ENCODE assay signal across 8 cellular contexts in the genomic region with DNA sequence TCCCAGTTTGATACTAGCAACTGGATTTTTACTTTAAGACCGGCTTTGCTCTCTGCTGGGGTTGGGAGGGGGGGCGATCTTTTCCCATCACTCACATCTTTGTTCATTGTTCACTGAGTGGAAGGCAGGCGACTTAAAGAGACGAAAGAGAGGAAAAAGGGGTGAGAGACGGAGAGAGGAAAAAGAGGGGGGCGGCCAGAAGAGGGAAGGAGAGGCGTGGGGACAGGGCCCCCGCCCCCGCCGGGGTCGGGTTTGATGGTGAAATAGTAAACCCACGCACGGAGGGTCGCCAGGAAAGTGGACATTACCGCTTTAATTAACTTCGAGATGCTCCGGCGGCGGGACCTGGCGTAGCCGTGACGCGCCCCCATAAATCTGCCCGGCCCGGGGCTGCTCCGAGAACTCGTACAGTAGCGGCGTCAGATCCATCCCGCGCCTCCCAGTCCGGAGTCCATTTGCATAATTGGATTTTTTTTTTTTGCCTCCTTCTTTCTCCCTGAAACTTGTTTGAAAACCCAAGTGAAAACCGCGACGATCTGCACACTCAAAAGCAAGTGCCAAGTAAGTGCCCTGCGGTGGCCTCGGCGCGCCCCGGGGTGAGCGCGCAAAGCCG.
DNase-seq lines count a peak whose midpoint lies in the region; ATAC-seq and TF ChIP-seq lines count a peak whose summit lies in the region.

No MANE protein-coding gene starts in this region.

- H3K9me3 ChIP-seq in heart right ventricle (no peaks in the 10 kb centered on the region), sigmoid colon (no peaks in the 10 kb centered on the region)

- TF ChIP-seq EP300 in sigmoid colon (IDR thresholded peaks at IDR 0.05): no peak

- ATAC-seq in SK-N-SH treated with all-trans-retinoic acid at 6 μM for 48 hours (no peak), heart right ventricle (peak in 1 of 8 donors; percentile 35), HG02678 (IDR thresholded peaks at IDR 0.05; ENCODE audit: unreplicated experiment) (no peak), HG02840 (IDR thresholded peaks at IDR 0.05; ENCODE audit: low FRiP score, unreplicated experiment) (no peak), foreskin keratinocyte (no peak)

- H3K27ac ChIP-seq in heart right ventricle (peak overlapping the region in 7 of 10 donors; percentile 4 to 77 (median 62)), sigmoid colon (peak overlapping the region; percentile 52 to 70 (median 56)), foreskin keratinocyte (no peak overlapping the region)

- TF ChIP-seq POLR2A in sigmoid colon (IDR thresholded peaks at IDR 0.05): no peak

- intact Hi-C loops in heart right ventricle (cut with DNase I): loop anchor here in 9 of 10 donors (5.0 to 10.0 kb wide), 5 partner anchors 177 to 427 kb away; no protein-coding TSS in a partner anchor
- intact Hi-C loops in sigmoid colon (cut with DNase I): loop anchor here (5.0 kb wide), 1 partner anchor 419 kb away; no protein-coding TSS in a partner anchor

- DNase-seq in GM06990 (ENCODE audit: extremely low read depth, insufficient read length): no peak
- DNase-seq in heart right ventricle: no peak
- DNase-seq in sigmoid colon: peak; percentile 61
- DNase-seq in foreskin keratinocyte: no peak
- DNase-seq in kidney glomerular epithelial cell (lab: John Stamatoyannopoulos, UW): no peak

- TF ChIP-seq CTCF in GM06990 (IDR thresholded peaks at IDR 0.05; ENCODE audit: insufficient read depth, low read length, poor library complexity, severe bottlenecking) (no peak), heart right ventricle (IDR thresholded peaks at IDR 0.05) (no peak), sigmoid colon (IDR thresholded peaks at IDR 0.05) (no peak), foreskin keratinocyte (conservative IDR thresholded peaks at IDR 0.05) (no peak)

- WGBS in heart right ventricle, 2 donors: 1% methylated on average over 43 of the region's 43 CpGs
- WGBS in sigmoid colon, 2 donors: 1% methylated on average over 43 of the region's 43 CpGs

- H3K4me1 ChIP-seq in heart right ventricle (peaks cover 3 to 43% (median 27%) of the 10 kb centered on the region in 9 donors), sigmoid colon (peaks cover 0 to 40% (median 37%) of the 10 kb centered on the region in 4 donors), foreskin keratinocyte (no peaks in the 10 kb centered on the region)

- H3K36me3 ChIP-seq in GM06990 (ENCODE audit: control insufficient read depth, insufficient read depth, low read length): no peaks in the 10 kb centered on the region
- no peaks in the 10 kb centered on the region for H3K36me3 ChIP-seq in heart right ventricle
- no peaks in the 10 kb centered on the region for H3K36me3 ChIP-seq in sigmoid colon

- H3K4me3 ChIP-seq in GM06990 (replicated peaks; ENCODE audit: low read depth, low read length) (peak overlapping the region; percentile 45), heart right ventricle (peak overlapping the region; percentile 21 to 63 (median 56)), sigmoid colon (peak overlapping the region; percentile 21 to 65 (median 62))

- peaks cover 2% of the 10 kb centered on the region for H3K27me3 ChIP-seq in GM06990 (replicated peaks; ENCODE audit: control insufficient read depth, insufficient read depth, low read length)
- peaks cover 0 to 81% (median 68%) of the 10 kb centered on the region in 7 donors for H3K27me3 ChIP-seq in heart right ventricle
- H3K27me3 ChIP-seq in sigmoid colon: peaks cover 20 to 92% (median 55%) of the 10 kb centered on the region in 3 donors
- H3K27me3 ChIP-seq in foreskin keratinocyte: peaks cover 77% of the 10 kb centered on the region

TF ChIP-seq in SK-N-SH treated with all-trans-retinoic acid at 6 μM for 48 hours, 23 proteins besides CTCF, POLR2A, EP300 and RAD21:
- TF ChIP-seq ZFP3 (CRISPR knock-in tag; IDR thresholded peaks at IDR 0.05) (peak; percentile 24; the same call in 1 of the 2 replicates), ESRRG (CRISPR knock-in tag; IDR thresholded peaks at IDR 0.05) (no peak)
- TF ChIP-seq, protein P1, sequence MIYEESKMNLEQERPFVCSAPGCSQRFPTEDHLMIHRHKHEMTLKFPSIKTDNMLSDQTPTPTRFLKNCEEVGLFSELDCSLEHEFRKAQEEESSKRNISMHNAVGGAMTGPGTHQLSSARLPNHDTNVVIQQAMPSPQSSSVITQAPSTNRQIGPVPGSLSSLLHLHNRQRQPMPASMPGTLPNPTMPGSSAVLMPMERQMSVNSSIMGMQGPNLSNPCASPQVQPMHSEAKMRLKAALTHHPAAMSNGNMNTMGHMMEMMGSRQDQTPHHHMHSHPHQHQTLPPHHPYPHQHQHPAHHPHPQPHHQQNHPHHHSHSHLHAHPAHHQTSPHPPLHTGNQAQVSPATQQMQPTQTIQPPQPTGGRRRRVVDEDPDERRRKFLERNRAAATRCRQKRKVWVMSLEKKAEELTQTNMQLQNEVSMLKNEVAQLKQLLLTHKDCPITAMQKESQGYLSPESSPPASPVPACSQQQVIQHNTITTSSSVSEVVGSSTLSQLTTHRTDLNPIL (CRISPR knock-in tag; IDR thresholded peaks at IDR 0.05; ENCODE audit: low read depth): no peak
